8 cellular contexts compared by ENCODE assay signal in genomic region chr1:91803847-91804545, GRCh38.
DNase-seq lines count a peak whose midpoint lies in the region; ATAC-seq and TF ChIP-seq lines count a peak whose summit lies in the region.

No MANE protein-coding gene starts in this region.

- H3K4me2 ChIP-seq in DND-41 (ENCODE audit: insufficient read depth, low read length) (peak overlapping the region; percentile 57), osteoblast (ENCODE audit: insufficient read depth, low read length) (no peak overlapping the region)

- H3K27ac ChIP-seq in DND-41 (ENCODE audit: low read length) (peak overlapping the region; percentile 52), esophagus squamous epithelium (peak overlapping the region; percentile 56 to 83 (median 79)), osteoblast (ENCODE audit: low read depth, low read length) (no peak overlapping the region)

- intact Hi-C loops in esophagus squamous epithelium (cut with DNase I): no loop called here

- no peak for TF ChIP-seq POLR2A in esophagus squamous epithelium (IDR thresholded peaks at IDR 0.05)

- H2AFZ ChIP-seq in DND-41 (ENCODE audit: low read depth, low read length): peak overlapping the region; percentile 36; the same call in 1 of the 2 replicates
- H2AFZ ChIP-seq in osteoblast (ENCODE audit: low read length): no peak overlapping the region

- H3K9me3 ChIP-seq in DND-41 (ENCODE audit: insufficient read depth, low read length, severe bottlenecking) (no peaks in the 10 kb centered on the region), esophagus squamous epithelium (no peaks in the 10 kb centered on the region), osteoblast (ENCODE audit: low read depth, low read length) (no peaks in the 10 kb centered on the region)

- H4K20me1 ChIP-seq in DND-41 (ENCODE audit: insufficient read depth, low read length) (no peaks in the 10 kb centered on the region), osteoblast (ENCODE audit: insufficient read depth, low read length) (no peaks in the 10 kb centered on the region)

- DNase-seq in DND-41: no peak
- DNase-seq in Kasumi-1 (lab: John Stamatoyannopoulos, UW): peak; percentile 40 to 49
- DNase-seq in activated CD4-positive, alpha-beta T cell treated with anti-CD3 and anti-CD28 coated beads, Interleukin-2, amount 50 U/mL, for 48 hours: peak; percentile 68 to 78
- no peak for DNase-seq in esophagus squamous epithelium (lab: John Stamatoyannopoulos, UW)
- DNase-seq in stimulated activated CD8-positive, alpha-beta memory T cell treated with anti-CD3 and anti-CD28 coated beads, Interleukin-12 subunit alpha, Interleukin-12 subunit beta, amount 100 ng/mL, for 4 hours (ENCODE audit: low read depth): peak; percentile 42
- no peak for DNase-seq in GOT3 (lab: John Stamatoyannopoulos, UW)
- no peak for DNase-seq in osteoblast (ENCODE audit: insufficient read length, low spot score, missing footprints)

- no peaks in the 10 kb centered on the region for H3K36me3 ChIP-seq in DND-41 (ENCODE audit: insufficient read depth, low read length)
- no peaks in the 10 kb centered on the region for H3K36me3 ChIP-seq in esophagus squamous epithelium
- no peaks in the 10 kb centered on the region for H3K36me3 ChIP-seq in osteoblast (ENCODE audit: insufficient read depth, low read length)

- peak overlapping the region in 1 of 2 experiments; percentile 14; a peak in 1 of 4 replicates for H3K4me3 ChIP-seq in DND-41 (ENCODE audit: low read depth in 1 of 2, low read length in 2 of 2)
- peak overlapping the region in 1 of 4 donors; percentile 8 for H3K4me3 ChIP-seq in esophagus squamous epithelium
- H3K4me3 ChIP-seq in osteoblast (ENCODE audit: insufficient read depth, low read length): no peak overlapping the region

- TF ChIP-seq CTCF in DND-41 (IDR thresholded peaks at IDR 0.05; ENCODE audit: borderline replicate concordance, extremely low read depth, low read length, poor library complexity, severe bottlenecking) (no peak), esophagus squamous epithelium (IDR thresholded peaks at IDR 0.05) (no peak), osteoblast (IDR thresholded peaks at IDR 0.05; ENCODE audit: extremely low read depth, low read depth, low read length) (no peak)

- H3K27me3 ChIP-seq in DND-41 (ENCODE audit: insufficient read depth, low read length, poor library complexity) (no peaks in the 10 kb centered on the region), esophagus squamous epithelium (no peaks in the 10 kb centered on the region), osteoblast (ENCODE audit: insufficient read depth, low read length) (no peaks in the 10 kb centered on the region)

- H3K79me2 ChIP-seq in DND-41 (ENCODE audit: insufficient read depth, low read length) (no peaks in the 10 kb centered on the region), osteoblast (ENCODE audit: insufficient read depth, low read length) (peaks cover 14% of the 10 kb centered on the region)

- WGBS in esophagus squamous epithelium, 2 donors: 16 to 27% methylated on average over 6 of the region's 6 CpGs

- peaks cover 24% of the 10 kb centered on the region for H3K4me1 ChIP-seq in DND-41 (ENCODE audit: insufficient read depth, low read length)
- H3K4me1 ChIP-seq in esophagus squamous epithelium: peaks cover 20 to 91% (median 55%) of the 10 kb centered on the region in 3 donors
- peaks cover 18% of the 10 kb centered on the region for H3K4me1 ChIP-seq in osteoblast (ENCODE audit: insufficient read depth, low read length)

- ATAC-seq in DND-41 (ENCODE audit: insufficient read depth, low read depth) (no peak; the same call in 2 of the 3 replicates), GM21515 (IDR thresholded peaks at IDR 0.05; ENCODE audit: unreplicated experiment) (peak; percentile 87)

- H3K9ac ChIP-seq in DND-41 (ENCODE audit: low read depth, low read length): 0 out of 2 replicates have a peak overlapping the region, but pooled peaks have one; percentile 4

Comparison
In these comparisons a context has a peak if more than half of its experiments do, and no peak if none do; other contexts are left out.
1. DNase-seq: peak in Kasumi-1 (2 of 2), activated CD4-positive, alpha-beta T cell treated with anti-CD3 and anti-CD28 coated beads, Interleukin-2, amount 50 U/mL, for 48 hours (2 of 2) and stimulated activated CD8-positive, alpha-beta memory T cell treated with anti-CD3 and anti-CD28 coated beads, Interleukin-12 subunit alpha, Interleukin-12 subunit beta, amount 100 ng/mL, for 4 hours (single experiment); none in DND-41 (single experiment), esophagus squamous epithelium (single experiment), GOT3 (single experiment) and osteoblast (single experiment).